8 cellular contexts compared by ENCODE assay signal in the genomic region with DNA sequence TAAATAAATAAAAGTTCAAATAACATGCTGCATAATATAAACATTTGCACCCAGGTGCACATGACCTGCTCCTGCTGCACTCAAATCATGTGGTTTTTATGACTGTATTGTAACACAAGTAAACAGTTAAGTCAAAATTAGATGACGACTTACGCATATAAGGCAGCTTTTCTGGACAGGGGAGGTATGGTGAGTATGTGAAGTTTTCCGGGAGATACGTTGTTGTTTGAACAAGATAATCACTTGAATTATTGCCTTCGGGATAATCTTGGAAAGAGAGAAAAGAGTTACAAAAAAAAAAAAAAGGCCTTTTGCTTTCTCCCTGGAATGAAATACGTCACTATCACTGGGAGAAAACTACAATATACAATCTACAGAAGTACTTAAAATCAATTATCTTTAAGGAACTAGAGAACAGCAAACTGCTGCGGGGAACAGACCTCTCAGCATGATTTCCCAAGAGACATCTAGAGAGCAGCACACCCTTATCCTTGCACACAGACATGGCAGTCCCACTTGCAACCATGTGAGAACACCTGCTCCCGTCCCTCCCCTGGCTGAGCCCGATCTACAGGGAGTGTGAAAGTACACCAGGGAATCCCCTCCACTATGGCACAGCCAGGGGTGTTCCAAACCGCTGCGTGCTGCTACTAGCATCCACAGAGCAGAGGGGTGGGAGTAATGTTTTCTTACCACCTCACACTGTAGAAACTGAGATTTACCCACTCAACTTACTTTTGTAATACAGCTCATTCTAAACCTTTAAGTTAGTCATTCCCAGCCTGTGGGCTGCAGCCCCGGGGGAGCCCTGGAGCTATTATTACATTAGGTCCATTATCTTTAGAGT. TPM values are rescaled to one million over a fixed set of nuclear protein-coding genes. Genes with fewer than 3 reads are reported as not detected.
DNase-seq lines count a peak whose midpoint lies in the region; ATAC-seq and TF ChIP-seq lines count a peak whose summit lies in the region.

No MANE protein-coding gene starts in this region.

- no peak overlapping the region for H3K4me3 Mint-ChIP-seq in nephron progenitor cell
- no peak overlapping the region for H3K4me3 Mint-ChIP-seq in osteocyte (ENCODE audit: unreplicated experiment)

- DNase-seq in activated effector memory CD4-positive, alpha-beta T cell treated with anti-CD3 and anti-CD28 coated beads, Interleukin-2, amount 50 U/mL, for 16 hours = peak; percentile 71
- DNase-seq in activated effector memory CD4-positive, alpha-beta T cell treated with Interleukin-2 at 50 U/mL for 16 hours = no peak
- DNase-seq in NCI-H510A treated with DMSO at 0.1 percent for 48 hours (lab: John Stamatoyannopoulos, UW) = peak; percentile 79
- no peak for DNase-seq in nephron progenitor cell
- DNase-seq in Right ventricle myocardium inferior (ENCODE audit: missing footprints) = no peak
- no peak for DNase-seq in globus pallidus (ENCODE audit: low spot score)
- no peak for DNase-seq in osteocyte (ENCODE audit: extremely low spot score, unreplicated experiment)

- H3K9me3 Mint-ChIP-seq in nephron progenitor cell = peaks cover 32% of the 10 kb centered on the region
- peaks cover 9% of the 10 kb centered on the region for H3K9me3 Mint-ChIP-seq in osteocyte (ENCODE audit: unreplicated experiment)

- intact Hi-C loops in Right ventricle myocardium inferior (cut with DNase I) = no loop called here

- H3K27ac Mint-ChIP-seq in nephron progenitor cell (peak overlapping the region; percentile 65), osteocyte (ENCODE audit: unreplicated experiment) (no peak overlapping the region)

- peak; percentile 60 for ATAC-seq in HG03025 (IDR thresholded peaks at IDR 0.05; ENCODE audit: low FRiP score, unreplicated experiment)
- no peak for ATAC-seq in Right ventricle myocardium inferior

- H3K27me3 Mint-ChIP-seq in nephron progenitor cell (ENCODE audit: low read depth, poor library complexity) = no peaks in the 10 kb centered on the region
- no peaks in the 10 kb centered on the region for H3K27me3 Mint-ChIP-seq in osteocyte (ENCODE audit: unreplicated experiment)

- TF ChIP-seq CTCF in nephron progenitor cell (IDR thresholded peaks at IDR 0.05) (no peak), osteocyte (IDR thresholded peaks at IDR 0.05) (no peak)

- H3K4me1 Mint-ChIP-seq in nephron progenitor cell (peaks cover 23% of the 10 kb centered on the region), osteocyte (ENCODE audit: unreplicated experiment) (peaks cover 17% of the 10 kb centered on the region)

- H3K36me3 Mint-ChIP-seq in nephron progenitor cell (ENCODE audit: low read depth) = peaks cover 51% of the 10 kb centered on the region
- H3K36me3 Mint-ChIP-seq in osteocyte (ENCODE audit: unreplicated experiment) = peaks cover 7% of the 10 kb centered on the region

RNA-seq across cellular contexts. Expression of a gene that starts 26.3 kb away (rescaled TPM):
- total RNA-seq in Right ventricle myocardium inferior (9.0 TPM), osteocyte (13.9 and 14.4 TPM in 2 replicates)

Comparison
In these comparisons a context has a peak if more than half of its experiments do, and no peak if none do; other contexts are left out.
1. DNase-seq: peak in activated effector memory CD4-positive, alpha-beta T cell treated with anti-CD3 and anti-CD28 coated beads, Interleukin-2, amount 50 U/mL, for 16 hours (single experiment) and NCI-H510A treated with DMSO at 0.1 percent for 48 hours (single experiment); none in activated effector memory CD4-positive, alpha-beta T cell treated with Interleukin-2 at 50 U/mL for 16 hours (single experiment), nephron progenitor cell (single experiment), Right ventricle myocardium inferior (single experiment), globus pallidus (single experiment) and osteocyte (single experiment).